In the genomic region with DNA sequence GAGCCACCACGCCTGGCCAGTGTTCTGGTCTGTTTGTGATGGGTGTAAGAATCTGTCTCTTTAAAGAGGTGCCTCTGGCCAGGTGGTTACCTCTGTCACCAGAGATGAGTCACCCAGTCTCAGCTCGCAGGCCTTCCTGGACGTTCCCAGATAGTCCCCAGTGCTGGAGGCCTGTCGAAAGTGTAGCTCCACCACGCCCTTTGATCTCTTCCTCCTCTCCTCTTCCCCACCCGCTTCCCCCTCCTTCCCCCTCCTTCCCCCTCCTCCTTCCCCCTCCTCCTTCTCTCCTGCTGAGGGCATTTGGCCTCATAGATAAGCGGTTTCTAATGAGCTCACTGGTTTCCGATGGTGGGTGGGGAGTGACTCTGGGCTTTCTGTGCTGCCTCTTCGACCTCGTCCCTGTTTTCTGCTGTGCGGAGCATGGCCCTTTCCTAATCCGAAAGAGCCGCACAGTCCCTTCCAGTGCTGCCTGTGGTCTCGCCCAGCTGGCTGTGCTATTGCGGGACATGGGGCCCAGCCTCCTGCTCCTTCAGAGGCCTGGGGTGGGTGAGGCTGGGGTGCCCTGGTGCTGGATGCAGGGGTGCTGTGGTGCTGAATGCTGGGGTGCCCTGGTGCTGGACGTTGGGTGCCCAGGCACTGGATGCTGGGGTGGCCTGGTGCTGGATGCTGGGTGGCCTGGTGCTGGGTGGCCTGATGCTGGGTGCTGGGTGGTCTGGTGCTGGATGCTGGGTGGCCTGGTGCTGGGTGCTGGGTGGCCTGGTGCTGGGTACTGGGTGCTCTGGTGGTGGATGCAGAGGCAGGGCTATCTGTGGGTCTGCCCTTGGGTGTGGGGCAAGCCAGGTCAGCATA, we compare ENCODE assay signal across 8 cellular contexts. TPM values are rescaled to one million over a fixed set of nuclear protein-coding genes. Genes with fewer than 3 reads are reported as not detected.
DNase-seq lines count a peak whose midpoint lies in the region; ATAC-seq and TF ChIP-seq lines count a peak whose summit lies in the region.

No MANE protein-coding gene starts in this region.

- H3K4me1 ChIP-seq in upper lobe of right lung, result peaks cover 20% of the 10 kb centered on the region

- H3K9me3 ChIP-seq in upper lobe of right lung, result no peaks in the 10 kb centered on the region

- H3K4me3 ChIP-seq in upper lobe of right lung, result no peak overlapping the region

- H3K36me3 ChIP-seq in upper lobe of right lung, result no peaks in the 10 kb centered on the region

- intact Hi-C loops in upper lobe of right lung (cut with DNase I), result no loop called here

- ATAC-seq in upper lobe of right lung, result peak; percentile 66

- no peak for TF ChIP-seq CTCF in upper lobe of right lung (IDR thresholded peaks at IDR 0.05)

- no peaks in the 10 kb centered on the region for H3K27me3 ChIP-seq in upper lobe of right lung

- no peak overlapping the region for H3K27ac ChIP-seq in upper lobe of right lung

- DNase-seq in COLO668 (lab: John Stamatoyannopoulos, UW; ENCODE audit: unreplicated experiment), result peak; percentile 84
- DNase-seq in HuH-7 (ENCODE audit: low spot score), result peak; percentile 64
- DNase-seq in activated T-cell treated with anti-CD3 and anti-CD28 coated beads, Interleukin-2, amount 50 U/mL, for 48 hours, result peak; percentile 50 to 51
- DNase-seq in inferior parietal cortex (ENCODE audit: extremely low spot score), result peak; percentile 32
- DNase-seq in upper lobe of right lung, result peak; percentile 61
- DNase-seq in NCI-H128 (lab: John Stamatoyannopoulos, UW; ENCODE audit: unreplicated experiment), result no peak
- no peak for DNase-seq in putamen (ENCODE audit: low spot score)
- DNase-seq in NCI-H748 (lab: John Stamatoyannopoulos, UW; ENCODE audit: unreplicated experiment), result no peak

RNA-seq across cellular contexts. Expression of a gene that starts 19.2 kb away (rescaled TPM):
- total RNA-seq in upper lobe of right lung, result 86.0 TPM

Comparison
In these comparisons a context has a peak if more than half of its experiments do, and no peak if none do; other contexts are left out.
1. DNase-seq: peak in COLO668 (single experiment), HuH-7 (single experiment), activated T-cell treated with anti-CD3 and anti-CD28 coated beads, Interleukin-2, amount 50 U/mL, for 48 hours (2 of 2), inferior parietal cortex (single experiment) and upper lobe of right lung (single experiment); none in NCI-H128 (single experiment), putamen (single experiment) and NCI-H748 (single experiment).